In genomic region chr19:42332059-42332458, GRCh38 we compare ENCODE assay signal across 28 cellular contexts. TPM values are rescaled to one million over a fixed set of nuclear protein-coding genes. Genes with fewer than 3 reads are reported as not detected.
"Had no signal": no experiment of that assay in that cellular context is flagged by ENCODE, and none has a peak within 500 bp of the region (broad histone marks: within the 10 kb centered on the region; RNA-seq: fewer than 3 reads in every experiment).

No MANE protein-coding gene starts in this region.

- H3K4me1 ChIP-seq: pancreas had no signal

- H3K36me3 ChIP-seq: pancreas had no signal

- H3K4me3 ChIP-seq: esophagus squamous epithelium, hepatocyte, left lung, lower lobe of right lung, pancreas, testis, tibial artery had no signal

- DNase-seq: central memory CD4-positive, alpha-beta T cell; cortex of kidney; effector memory CD8-positive, alpha-beta T cell; erythroblast; esophagus squamous epithelium; head of caudate nucleus; kidney; left lung; lower lobe of right lung; natural killer cell; pancreas; stimulated activated CD4-positive, alpha-beta T cell treated with anti-CD3 and anti-CD28 coated beads, Interleukin-2, amount 100 ng/mL, for 24 hours; stimulated activated CD4-positive, alpha-beta T cell treated with anti-CD3 and anti-CD28 coated beads, Interleukin-4, amount 100 ng/mL, for 24 hours; stimulated activated naive CD4-positive, alpha-beta T cell treated with Interleukin-2 at 50 U/mL for 16 hours; testis; tibial artery had no signal

- ATAC-seq: effector memory CD8-positive, alpha-beta T cell; left lung; lower lobe of right lung; natural killer cell; pancreas; sciatic nerve had no signal

- H3K27ac ChIP-seq: esophagus squamous epithelium, hepatocyte, left lung, lower lobe of right lung, neutrophil, pancreas, testis, tibial artery had no signal

- H3K4me3 Mint-ChIP-seq: effector memory CD8-positive, alpha-beta T cell; memory B cell; natural killer cell; stimulated activated effector memory CD8-positive, alpha-beta T cell treated with anti-CD3 and anti-CD28 coated beads, Interleukin-12 subunit alpha, Interleukin-12 subunit beta, amount 100 ng/mL, for 72 hours; type B pancreatic cell had no signal

- H3K36me3 Mint-ChIP-seq: memory B cell; natural killer cell; stimulated activated effector memory CD8-positive, alpha-beta T cell treated with anti-CD3 and anti-CD28 coated beads, Interleukin-12 subunit alpha, Interleukin-12 subunit beta, amount 100 ng/mL, for 72 hours; type B pancreatic cell had no signal

- H3K27me3 Mint-ChIP-seq: effector memory CD8-positive, alpha-beta T cell; memory B cell; type B pancreatic cell had no signal

- H3K9me3 Mint-ChIP-seq: effector memory CD8-positive, alpha-beta T cell; memory B cell; natural killer cell; stimulated activated effector memory CD8-positive, alpha-beta T cell treated with anti-CD3 and anti-CD28 coated beads, Interleukin-12 subunit alpha, Interleukin-12 subunit beta, amount 100 ng/mL, for 72 hours; type B pancreatic cell had no signal

- H3K9me3 ChIP-seq: esophagus squamous epithelium, left lung, lower lobe of right lung, neutrophil, pancreas, testis, tibial artery had no signal

- H3K27me3 ChIP-seq: esophagus squamous epithelium, hepatocyte, left lung, neutrophil, pancreas, testis, tibial artery had no signal

- H3K27ac Mint-ChIP-seq: effector memory CD8-positive, alpha-beta T cell; memory B cell; natural killer cell; stimulated activated effector memory CD8-positive, alpha-beta T cell treated with anti-CD3 and anti-CD28 coated beads, Interleukin-12 subunit alpha, Interleukin-12 subunit beta, amount 100 ng/mL, for 72 hours; type B pancreatic cell had no signal

RNA-seq across cellular contexts. Expression of gene TMEM145, which starts 18.9 kb away (rescaled TPM):
- total RNA-seq: esophagus squamous epithelium, glomerular endothelial cell, kidney, lower lobe of right lung, mononuclear cell, natural killer cell, sciatic nerve, urinary bladder had no signal
- polyA plus RNA-seq: hepatocyte had no signal

RNA-seq across cellular contexts. Expression of gene PRR19, which starts 30.1 kb away (rescaled TPM):
- total RNA-seq: mononuclear cell, natural killer cell, urinary bladder had no signal

RNA-seq across cellular contexts. Expression of gene CNFN, which starts 58.0 kb away (rescaled TPM):
- total RNA-seq: frontal cortex, glomerular endothelial cell, lower lobe of right lung, mononuclear cell, omental fat pad, urinary bladder had no signal
- polyA plus RNA-seq: neural cell had no signal
